ENCODE assay signal across 8 cellular contexts in genomic region chr17:1647802-1648581, GRCh38. TPM values are rescaled to one million over a fixed set of nuclear protein-coding genes. Genes with fewer than 3 reads are reported as not detected.
DNase-seq lines count a peak whose midpoint lies in the region; ATAC-seq, FAIRE-seq and TF ChIP-seq lines count a peak whose summit lies in the region.

No MANE protein-coding gene starts in this region.

- DNase-seq in EH (ENCODE audit: low read depth) (peak; percentile 30), HuH-7 (ENCODE audit: low spot score) (peak; percentile 64), MCF 10A (ENCODE audit: unreplicated experiment) (no peak), HepG2 (ENCODE audit: low spot score) (no peak), thyroid gland (peak; percentile 63 to 74), NCI-H510A treated with DMSO at 0.1 percent for 48 hours (lab: John Stamatoyannopoulos, UW) (no peak)
- no peak for DNase-seq in activated CD4-positive, alpha-beta T cell treated with anti-CD3 and anti-CD28 coated beads, Interleukin-2, amount 50 U/mL, for 48 hours
- no peak for DNase-seq in activated CD4-positive, alpha-beta T cell treated with anti-CD3 and anti-CD28 coated beads, Interleukin-2, amount 50 U/mL, for 1 hour

- 66% methylated on average over 27 of the region's 29 CpGs for WGBS in HepG2 (ENCODE audit: low lambda C conversion rate)
- 63 to 75% methylated on average over 12 to 13 of the region's 29 CpGs for WGBS in thyroid gland, 2 donors

- H3K4me3 Mint-ChIP-seq in MCF 10A (ENCODE audit: unreplicated experiment): peak overlapping the region; percentile 70

- in situ Hi-C loops in HepG2 (cut with HindIII; ENCODE audit: extremely low pct_ligation_motif_present, low pct_unique_long_range_greater_than_20kb): no loop called here

- H3K4me3 ChIP-seq in HepG2 (replicated peaks in 1 of 3; ENCODE audit: insufficient read depth in 1 of 3, low read depth in 2 of 3, low read length in 3 of 3) (peak overlapping the region; percentile 40 to 76 (median 54); a peak in 5 of 6 replicates), thyroid gland (replicated peaks in 1 of 3) (peak overlapping the region in 2 of 3 donors; percentile 17 to 35)

- H3K36me3 ChIP-seq in HepG2 (replicated peaks in 1 of 2; ENCODE audit: control insufficient read depth in 1 of 2, insufficient read depth in 2 of 2, low read length in 2 of 2) (peaks cover 16 to 24% of the 10 kb centered on the region in 2 experiments; a peak in 4 of 5 replicates), thyroid gland (peaks cover 25 to 26% of the 10 kb centered on the region in 2 donors)

- peaks cover 71% of the 10 kb centered on the region for H3K4me1 ChIP-seq in HepG2 (ENCODE audit: insufficient read depth, low read length)
- H3K4me1 ChIP-seq in thyroid gland: peaks cover 38 to 62% of the 10 kb centered on the region in 2 donors

- H3K4me1 Mint-ChIP-seq in MCF 10A (ENCODE audit: insufficient read depth, unreplicated experiment): peaks cover 8% of the 10 kb centered on the region

- no peak for TF ChIP-seq CTCF in MCF 10A (IDR thresholded peaks at IDR 0.05; ENCODE audit: unreplicated experiment)
- TF ChIP-seq CTCF in HepG2 (CRISPR knock-in tag; IDR thresholded peaks at IDR 0.05): no peak
- TF ChIP-seq CTCF in thyroid gland (IDR thresholded peaks at IDR 0.05): no peak

- H4K20me1 ChIP-seq in HepG2 (ENCODE audit: insufficient read depth, low read length): peaks cover 6% of the 10 kb centered on the region; the same call in 1 of the 2 replicates

- TF ChIP-seq RAD21 in HepG2 (CRISPR knock-in tag; IDR thresholded peaks at IDR 0.05): no peak

- intact Hi-C loops in MCF 10A (cut with micrococcal nuclease) (loop anchor here (2.0 kb wide), 2 partner anchors 69 to 71 kb away; no protein-coding TSS in a partner anchor), HepG2 (cut with micrococcal nuclease; ENCODE audit: unreplicated experiment) (no loop called here), thyroid gland (cut with DNase I) (loop anchor here (5.0 kb wide), 1 partner anchor 76 kb away; no protein-coding TSS in a partner anchor)

- no peak for FAIRE-seq in HepG2 (lab: Jason Lieb, UNC)

- H3K27me3 Mint-ChIP-seq in MCF 10A (ENCODE audit: insufficient read depth, unreplicated experiment): no peaks in the 10 kb centered on the region

- ATAC-seq in HepG2: no peak

- no peaks in the 10 kb centered on the region for H3K79me2 ChIP-seq in HepG2 (ENCODE audit: insufficient read depth, low read length)

- CTCF ChIA-PET in MCF 10A (lab: Yijun Ruan, JAX): interaction anchor here (0.6 to 3.5 kb wide), 18 partner anchors 9 to 394 kb away, joined by 3 to 37 read pairs (median 4); partner anchors contain the start of gene SLC43A2
- CTCF ChIA-PET in HepG2 (lab: Yijun Ruan, JAX; ENCODE audit: low intra/inter-chr PET ratio, low total read pairs): interaction anchor here (2.2 kb wide), 1 partner anchor 73 kb away, joined by 25 read pairs; no protein-coding TSS in a partner anchor

- peak overlapping the region; percentile 73 for H3K9ac ChIP-seq in HepG2 (ENCODE audit: insufficient read depth, low read depth, low read length)

- H3K27me3 ChIP-seq in HepG2 (ENCODE audit: control insufficient read depth in 1 of 2, insufficient read depth in 2 of 2, low read length in 2 of 2) (peaks cover 0 to 5% of the 10 kb centered on the region in 2 experiments; a peak in 1 of 5 replicates), thyroid gland (no peaks in the 10 kb centered on the region)

- TF ChIP-seq EP300 in HepG2 (IDR thresholded peaks at IDR 0.05; ENCODE audit: low read depth in 2 of 2, low read length in 2 of 2): no peak
- TF ChIP-seq EP300 in HepG2 (CRISPR knock-in tag; IDR thresholded peaks at IDR 0.05; ENCODE audit: borderline replicate concordance): no peak

- H3K27ac Mint-ChIP-seq in MCF 10A (ENCODE audit: low read depth, unreplicated experiment): no peak overlapping the region

- peak overlapping the region; percentile 86 for H3K4me2 ChIP-seq in HepG2 (ENCODE audit: low read depth, low read length)

- H2AFZ ChIP-seq in HepG2 (ENCODE audit: low read length): no peak overlapping the region

- POLR2A ChIA-PET in MCF 10A (lab: Yijun Ruan, JAX) (interaction anchor here (1.2 to 3.8 kb wide), 12 partner anchors 21 to 389 kb away, joined by 3 to 48 read pairs (median 15); partner anchors contain the start of genes INPP5K, PITPNA and PRPF8), HepG2 (lab: Yijun Ruan, JAX) (interaction anchor here (0.9 to 3.0 kb wide), 11 partner anchors 8 to 163 kb away, joined by 3 to 42 read pairs (median 14); partner anchors contain the start of genes PRPF8, SERPINF1 and SLC43A2)

- BruUV-seq in MCF 10A (replicated peaks; lab: Mats Ljungman, UMichigan) (no TSS peak), HepG2 (replicated peaks; lab: Mats Ljungman, UMichigan) (no TSS peak)

- H3K9me3 Mint-ChIP-seq in MCF 10A (ENCODE audit: unreplicated experiment): no peaks in the 10 kb centered on the region

- H3K9me3 ChIP-seq in HepG2 (ENCODE audit: low read length): no peaks in the 10 kb centered on the region
- no peaks in the 10 kb centered on the region for H3K9me3 ChIP-seq in thyroid gland

- peaks cover 31% of the 10 kb centered on the region for H3K36me3 Mint-ChIP-seq in MCF 10A (ENCODE audit: insufficient read depth, unreplicated experiment)

- TF ChIP-seq POLR2A in HepG2 (IDR thresholded peaks at IDR 0.05; ENCODE audit: insufficient read depth in 1 of 2, low read depth in 2 of 2, low read length in 2 of 2) (no peak), thyroid gland (IDR thresholded peaks at IDR 0.05) (no peak)

- peak overlapping the region; percentile 57 for H3K27ac ChIP-seq in HepG2 (ENCODE audit: extremely low read length, insufficient read depth, low read length)
- peak overlapping the region; percentile 76 to 100 (median 85) for H3K27ac ChIP-seq in thyroid gland

RNA-seq across cellular contexts. Expression of gene RILP, which starts 1.7 kb away (rescaled TPM):
- total RNA-seq in MCF 10A (2022): 1.6 and 2.6 TPM in 2 replicates
- total RNA-seq in HepG2 (2016; rRNA removed; fragmentation: Illumina TruSeq; extraction: Trizol): 4.7 and 6.6 TPM in 2 replicates
- total RNA-seq in HepG2 (2016; cell fraction: cytosol; rRNA removed; fragmentation: Illumina TruSeq; extraction: Trizol; ENCODE audit: low read depth): 19.7 and 24.4 TPM in 2 replicates
- total RNA-seq in HepG2 (2016; cell fraction: insoluble cytoplasmic fraction; rRNA removed; fragmentation: Illumina TruSeq; extraction: Trizol): 5.0 and 7.1 TPM in 2 replicates
- total RNA-seq in HepG2 (2016; cell fraction: membrane; rRNA removed; fragmentation: Illumina TruSeq; extraction: Trizol): 13.1 and 14.3 TPM in 2 replicates
- 3.3 and 3.9 TPM in 2 replicates for total RNA-seq in HepG2 (2016; cell fraction: nucleus; rRNA removed; fragmentation: Illumina TruSeq; extraction: Trizol)
- polyA plus RNA-seq in HepG2 (2011; rRNA removed): 8.1 and 9.4 TPM in 2 replicates
- polyA plus RNA-seq in HepG2 (2011; cell fraction: cytosol; rRNA removed): 4.3 and 6.7 TPM in 2 replicates
- polyA plus RNA-seq in HepG2 (2011; cell fraction: nucleus; rRNA removed): 19.2 and 23.3 TPM in 2 replicates
- 4.5 and 5.2 TPM in 2 replicates for polyA plus RNA-seq in HepG2 (2012)
- 24.9 and 29.6 TPM in 2 replicates for polyA plus RNA-seq in HepG2 (2016; cell fraction: cytosol; fragmentation: Illumina TruSeq; extraction: Trizol; ENCODE audit: low read depth)
- 3.9 and 6.6 TPM in 2 replicates for polyA plus RNA-seq in HepG2 (2016; cell fraction: insoluble cytoplasmic fraction; fragmentation: Illumina TruSeq; extraction: Trizol; ENCODE audit: low read depth)
- 12.1 and 14.0 TPM in 2 replicates for polyA plus RNA-seq in HepG2 (2016; cell fraction: membrane; fragmentation: Illumina TruSeq; extraction: Trizol; ENCODE audit: low read depth)
- polyA plus RNA-seq in HepG2 (2016; cell fraction: nucleus; fragmentation: Illumina TruSeq; extraction: Trizol; ENCODE audit: insufficient read depth, low read depth): 6.7 and 7.6 TPM in 2 replicates
- 5.6 and 7.3 TPM in 2 replicates for polyA minus RNA-seq in HepG2 (2011; rRNA and poly(A)+ RNA removed; ENCODE audit: low replicate concordance)
- 5.0 TPM in 2 replicates for polyA minus RNA-seq in HepG2 (2011; cell fraction: cytosol; rRNA and poly(A)+ RNA removed)
- 6.0 and 9.0 TPM in 2 replicates for polyA minus RNA-seq in HepG2 (2011; cell fraction: nucleus; rRNA and poly(A)+ RNA removed)
- 100 to 1,000 TPM in 3 of 4 donors, 10 to 100 TPM in 1; 67.5 to 140 (median 124) TPM for total RNA-seq in thyroid gland

RNA-seq across cellular contexts. Expression of gene SCARF1, which starts 2.5 kb away (rescaled TPM):
- 0.40 and 0.47 TPM in 2 replicates for total RNA-seq in MCF 10A (2022)
- 0.24 TPM in 1 of 2 replicates, not detected in the other for total RNA-seq in HepG2 (2016; rRNA removed; fragmentation: Illumina TruSeq; extraction: Trizol)
- total RNA-seq in HepG2 (2016; cell fraction: cytosol; rRNA removed; fragmentation: Illumina TruSeq; extraction: Trizol; ENCODE audit: low read depth): 0.09 TPM in 1 of 2 replicates, not detected in the other
- 0.04 TPM in 1 of 2 replicates, not detected in the other for total RNA-seq in HepG2 (2016; cell fraction: insoluble cytoplasmic fraction; rRNA removed; fragmentation: Illumina TruSeq; extraction: Trizol)
- 0.07 and 0.09 TPM in 2 replicates for total RNA-seq in HepG2 (2016; cell fraction: membrane; rRNA removed; fragmentation: Illumina TruSeq; extraction: Trizol)
- total RNA-seq in HepG2 (2016; cell fraction: nucleus; rRNA removed; fragmentation: Illumina TruSeq; extraction: Trizol): 0.16 and 0.34 TPM in 2 replicates
- 0.71 and 0.72 TPM in 2 replicates for polyA plus RNA-seq in HepG2 (2011; rRNA removed)
- polyA plus RNA-seq in HepG2 (2011; cell fraction: cytosol; rRNA removed): 0.17 and 0.25 TPM in 2 replicates
- 7.1 and 9.1 TPM in 2 replicates for polyA plus RNA-seq in HepG2 (2011; cell fraction: nucleus; rRNA removed)
- polyA plus RNA-seq in HepG2 (2012): 0.39 and 0.59 TPM in 2 replicates
- not detected in 2 replicates for polyA plus RNA-seq in HepG2 (2016; cell fraction: cytosol; fragmentation: Illumina TruSeq; extraction: Trizol; ENCODE audit: low read depth)
- polyA plus RNA-seq in HepG2 (2016; cell fraction: insoluble cytoplasmic fraction; fragmentation: Illumina TruSeq; extraction: Trizol; ENCODE audit: low read depth): not detected in 2 replicates
- polyA plus RNA-seq in HepG2 (2016; cell fraction: membrane; fragmentation: Illumina TruSeq; extraction: Trizol; ENCODE audit: low read depth): not detected in 2 replicates
- polyA plus RNA-seq in HepG2 (2016; cell fraction: nucleus; fragmentation: Illumina TruSeq; extraction: Trizol; ENCODE audit: insufficient read depth, low read depth): 0.44 and 0.51 TPM in 2 replicates
- polyA minus RNA-seq in HepG2 (2011; rRNA and poly(A)+ RNA removed; ENCODE audit: low replicate concordance): 0.23 and 0.68 TPM in 2 replicates
- polyA minus RNA-seq in HepG2 (2011; cell fraction: cytosol; rRNA and poly(A)+ RNA removed): not detected in 2 replicates
- polyA minus RNA-seq in HepG2 (2011; cell fraction: nucleus; rRNA and poly(A)+ RNA removed): 0.99 and 1.5 TPM in 2 replicates
- total RNA-seq in thyroid gland: 10 to 100 TPM; 31.6 to 52.0 (median 35.5) TPM

RNA-seq across cellular contexts. Expression of gene SLC43A2, which starts 19.4 kb away (rescaled TPM):
- total RNA-seq in MCF 10A (2022) (3.1 and 5.6 TPM in 2 replicates), HepG2 (2016; rRNA removed; fragmentation: Illumina TruSeq; extraction: Trizol) (3.3 and 7.3 TPM in 2 replicates), thyroid gland (10 to 100 TPM; 17.5 to 28.2 (median 23.9) TPM)
- 0.97 and 1.3 TPM in 2 replicates for total RNA-seq in HepG2 (2016; cell fraction: cytosol; rRNA removed; fragmentation: Illumina TruSeq; extraction: Trizol; ENCODE audit: low read depth)
- total RNA-seq in HepG2 (2016; cell fraction: insoluble cytoplasmic fraction; rRNA removed; fragmentation: Illumina TruSeq; extraction: Trizol): 2.0 and 8.1 TPM in 2 replicates
- total RNA-seq in HepG2 (2016; cell fraction: membrane; rRNA removed; fragmentation: Illumina TruSeq; extraction: Trizol): 4.2 and 4.8 TPM in 2 replicates
- total RNA-seq in HepG2 (2016; cell fraction: nucleus; rRNA removed; fragmentation: Illumina TruSeq; extraction: Trizol): 6.5 and 9.2 TPM in 2 replicates
- polyA plus RNA-seq in HepG2 (2011; rRNA removed): 20.0 and 26.7 TPM in 2 replicates
- 24.6 and 32.6 TPM in 2 replicates for polyA plus RNA-seq in HepG2 (2011; cell fraction: cytosol; rRNA removed)
- 23.0 and 27.0 TPM in 2 replicates for polyA plus RNA-seq in HepG2 (2011; cell fraction: nucleus; rRNA removed)
- 23.6 and 32.7 TPM in 2 replicates for polyA plus RNA-seq in HepG2 (2012)
- polyA plus RNA-seq in HepG2 (2016; cell fraction: cytosol; fragmentation: Illumina TruSeq; extraction: Trizol; ENCODE audit: low read depth): 1.1 and 1.6 TPM in 2 replicates
- 3.0 and 4.3 TPM in 2 replicates for polyA plus RNA-seq in HepG2 (2016; cell fraction: insoluble cytoplasmic fraction; fragmentation: Illumina TruSeq; extraction: Trizol; ENCODE audit: low read depth)
- polyA plus RNA-seq in HepG2 (2016; cell fraction: membrane; fragmentation: Illumina TruSeq; extraction: Trizol; ENCODE audit: low read depth): 2.7 and 2.9 TPM in 2 replicates
- polyA plus RNA-seq in HepG2 (2016; cell fraction: nucleus; fragmentation: Illumina TruSeq; extraction: Trizol; ENCODE audit: insufficient read depth, low read depth): 12.1 and 13.4 TPM in 2 replicates
- polyA minus RNA-seq in HepG2 (2011; rRNA and poly(A)+ RNA removed; ENCODE audit: low replicate concordance): 35.9 and 121 TPM in 2 replicates
- polyA minus RNA-seq in HepG2 (2011; cell fraction: cytosol; rRNA and poly(A)+ RNA removed): 22.7 and 26.1 TPM in 2 replicates
- polyA minus RNA-seq in HepG2 (2011; cell fraction: nucleus; rRNA and poly(A)+ RNA removed): 18.9 and 19.1 TPM in 2 replicates

RNA-seq across cellular contexts. Expression of gene PRPF8, which starts 36.7 kb away (rescaled TPM):
- 239 and 261 TPM in 2 replicates for total RNA-seq in MCF 10A (2022)
- total RNA-seq in HepG2 (2016; rRNA removed; fragmentation: Illumina TruSeq; extraction: Trizol): 112 and 318 TPM in 2 replicates
- total RNA-seq in HepG2 (2016; cell fraction: cytosol; rRNA removed; fragmentation: Illumina TruSeq; extraction: Trizol; ENCODE audit: low read depth): 27.9 and 29.6 TPM in 2 replicates
- total RNA-seq in HepG2 (2016; cell fraction: insoluble cytoplasmic fraction; rRNA removed; fragmentation: Illumina TruSeq; extraction: Trizol): 104 and 284 TPM in 2 replicates
- total RNA-seq in HepG2 (2016; cell fraction: membrane; rRNA removed; fragmentation: Illumina TruSeq; extraction: Trizol): 59.5 and 61.6 TPM in 2 replicates
- 124 and 135 TPM in 2 replicates for total RNA-seq in HepG2 (2016; cell fraction: nucleus; rRNA removed; fragmentation: Illumina TruSeq; extraction: Trizol)
- 179 and 195 TPM in 2 replicates for polyA plus RNA-seq in HepG2 (2011; rRNA removed)
- 79.1 and 90.7 TPM in 2 replicates for polyA plus RNA-seq in HepG2 (2011; cell fraction: cytosol; rRNA removed)
- polyA plus RNA-seq in HepG2 (2011; cell fraction: nucleus; rRNA removed): 265 and 296 TPM in 2 replicates
- 129 and 145 TPM in 2 replicates for polyA plus RNA-seq in HepG2 (2012)
- 15.0 and 17.7 TPM in 2 replicates for polyA plus RNA-seq in HepG2 (2016; cell fraction: cytosol; fragmentation: Illumina TruSeq; extraction: Trizol; ENCODE audit: low read depth)
- 300 and 377 TPM in 2 replicates for polyA plus RNA-seq in HepG2 (2016; cell fraction: insoluble cytoplasmic fraction; fragmentation: Illumina TruSeq; extraction: Trizol; ENCODE audit: low read depth)
- polyA plus RNA-seq in HepG2 (2016; cell fraction: membrane; fragmentation: Illumina TruSeq; extraction: Trizol; ENCODE audit: low read depth): 37.4 and 39.7 TPM in 2 replicates
- 245 and 257 TPM in 2 replicates for polyA plus RNA-seq in HepG2 (2016; cell fraction: nucleus; fragmentation: Illumina TruSeq; extraction: Trizol; ENCODE audit: insufficient read depth, low read depth)
- 401 and 410 TPM in 2 replicates for polyA minus RNA-seq in HepG2 (2011; rRNA and poly(A)+ RNA removed; ENCODE audit: low replicate concordance)
- polyA minus RNA-seq in HepG2 (2011; cell fraction: cytosol; rRNA and poly(A)+ RNA removed): 275 and 377 TPM in 2 replicates
- 189 and 229 TPM in 2 replicates for polyA minus RNA-seq in HepG2 (2011; cell fraction: nucleus; rRNA and poly(A)+ RNA removed)
- total RNA-seq in thyroid gland: 100 to 1,000 TPM; 181 to 256 (median 242) TPM

Comparison
In these comparisons a context has a peak if more than half of its experiments do, and no peak if none do; other contexts are left out.
1. DNase-seq: peak in EH (single experiment), HuH-7 (single experiment) and thyroid gland (2 of 2); none in MCF 10A (single experiment), HepG2 (single experiment), NCI-H510A treated with DMSO at 0.1 percent for 48 hours (single experiment), activated CD4-positive, alpha-beta T cell treated with anti-CD3 and anti-CD28 coated beads, Interleukin-2, amount 50 U/mL, for 48 hours (0 of 2) and activated CD4-positive, alpha-beta T cell treated with anti-CD3 and anti-CD28 coated beads, Interleukin-2, amount 50 U/mL, for 1 hour (single experiment).
2. RNA of gene SCARF1, which starts 2.5 kb away (total RNA-seq): 31.6 to 52.0 TPM in thyroid gland; 0.40 to 0.47 TPM in MCF 10A and 0.04 to 0.34 TPM in HepG2; every median in the first group is over 10 times any median in the second.